ENCODE assay signal across 6 cellular contexts in the genomic region with DNA sequence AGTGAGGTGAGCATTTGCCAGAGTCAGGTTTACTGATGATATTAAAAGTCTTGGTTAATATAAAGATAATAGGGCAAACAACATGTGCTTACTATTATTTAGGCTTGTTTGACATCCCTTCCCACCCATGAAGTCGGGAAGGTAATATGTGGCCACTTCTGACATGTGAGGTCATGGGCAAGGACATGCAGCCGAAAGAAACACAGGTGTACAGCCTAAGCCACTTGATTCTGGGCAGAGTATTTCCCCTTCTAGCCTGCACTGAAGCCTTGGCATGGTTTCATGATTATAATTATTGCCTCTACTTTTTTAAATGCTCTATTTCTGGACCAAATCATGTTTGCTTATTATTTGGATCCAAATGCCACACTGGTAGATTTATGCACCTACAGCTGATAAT.
"Had no signal": no experiment of that assay in that cellular context is flagged by ENCODE, and none has a peak within 500 bp of the region (broad histone marks: within the 10 kb centered on the region; RNA-seq: fewer than 3 reads in every experiment).

No MANE protein-coding gene starts in this region.

- DNase-seq: H9, HCEC 1CT had no signal

- H3K4me3 ChIP-seq: GM23338, K562 had no signal

- H3K27ac ChIP-seq: HL-60 had no signal

- ATAC-seq: GM23338, HepG2, K562 had no signal
